1 cellular context compared by ENCODE assay signal in genomic region chr12:99146185-99146584, GRCh38.
TF ChIP-seq lines count a peak whose summit lies in the region.

No MANE protein-coding gene starts in this region.

TF ChIP-seq in H1, 55 proteins besides CTCF, POLR2A, EP300 and RAD21:
- TF ChIP-seq USF2 (IDR thresholded peaks at IDR 0.05; ENCODE audit: low read length) (no peak), CEBPB (IDR thresholded peaks at IDR 0.05; ENCODE audit: low read depth, low read length) (peak; percentile 47; the same call in 1 of the 2 replicates), EZH2 (IDR thresholded peaks at IDR 0.05; ENCODE audit: low read depth, low read length, severe bottlenecking) (no peak), ATF2 (IDR thresholded peaks at IDR 0.05; ENCODE audit: low read length) (no peak), CHD2 (IDR thresholded peaks at IDR 0.05; ENCODE audit: low read length) (no peak)
